Comparison of ENCODE assay signal across 8 cellular contexts in the genomic region with DNA sequence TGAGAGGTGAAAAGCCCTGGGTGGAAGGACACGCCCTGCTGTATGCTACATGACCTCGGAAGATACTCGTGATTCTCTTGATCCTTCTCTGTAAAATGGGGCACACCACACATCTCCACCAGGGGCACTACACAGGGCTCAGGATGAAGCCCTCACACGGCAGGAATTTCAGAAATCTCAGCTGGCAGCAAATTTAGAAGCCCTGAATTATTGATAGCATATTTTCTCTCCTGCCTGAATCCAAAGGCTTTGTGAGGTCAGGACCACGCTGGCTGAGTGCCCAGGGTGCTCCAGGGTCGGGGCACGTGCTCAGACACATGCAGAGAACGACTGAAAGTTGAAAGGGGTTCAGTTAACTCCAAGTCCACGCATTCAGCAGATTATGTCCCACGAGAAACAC. TPM values are rescaled to one million over a fixed set of nuclear protein-coding genes. Genes with fewer than 3 reads are reported as not detected.
A peak's percentile ranks its signal among the peaks of the same experiment; 100 is the strongest.
DNase-seq lines count a peak whose midpoint lies in the region; ATAC-seq, FAIRE-seq and TF ChIP-seq lines count a peak whose summit lies in the region.

No MANE protein-coding gene starts in this region.

- intact Hi-C loops in body of pancreas (cut with DNase I) = no loop called here

- H3K4me2 ChIP-seq in keratinocyte (ENCODE audit: control insufficient read depth, extremely low read depth, insufficient read depth, low read depth, low read length) = no peak overlapping the region

- peak overlapping the region; percentile 17 for H3K27ac Mint-ChIP-seq in T-helper 1 cell treated with Interleukin-12 subunit alpha and Interleukin-12 subunit beta and Interleukin-4 antibody, amounts not matched to agents 30 μg/mL and 1 μg/mL, for 36 hours

- H3K27ac ChIP-seq in body of pancreas = peak overlapping the region; percentile 17 to 66 (median 40)
- no peak overlapping the region for H3K27ac ChIP-seq in keratinocyte (ENCODE audit: control insufficient read depth, insufficient read depth, low read length)

- peak; percentile 54 for ATAC-seq in GM18873 (IDR thresholded peaks at IDR 0.05; ENCODE audit: low FRiP score, unreplicated experiment)
- ATAC-seq in body of pancreas = peak; percentile 85
- no peak for ATAC-seq in HG02973 (IDR thresholded peaks at IDR 0.05; ENCODE audit: unreplicated experiment)

- peak; percentile 25; the same call in 1 of the 2 replicates for TF ChIP-seq RAD21 in Ishikawa (IDR thresholded peaks at IDR 0.05; ENCODE audit: low read depth)

- H3K4me3 Mint-ChIP-seq in T-helper 1 cell treated with Interleukin-12 subunit alpha and Interleukin-12 subunit beta and Interleukin-4 antibody, amounts not matched to agents 30 μg/mL and 1 μg/mL, for 36 hours = peak overlapping the region; percentile 30

- H3K9me3 ChIP-seq in body of pancreas = no peaks in the 10 kb centered on the region
- H3K9me3 ChIP-seq in keratinocyte (ENCODE audit: control insufficient read depth, low read depth, low read length) = no peaks in the 10 kb centered on the region

- H3K9me3 Mint-ChIP-seq in T-helper 1 cell treated with Interleukin-12 subunit alpha and Interleukin-12 subunit beta and Interleukin-4 antibody, amounts not matched to agents 30 μg/mL and 1 μg/mL, for 36 hours = no peaks in the 10 kb centered on the region

- peak; percentile 94 for FAIRE-seq in keratinocyte (lab: Jason Lieb, UNC)

- 7 to 12% methylated on average over 10 of the region's 10 CpGs for WGBS in body of pancreas, 2 donors

- TF ChIP-seq CTCF in body of pancreas (IDR thresholded peaks at IDR 0.05) = peak; percentile 26 to 76 (median 71)
- TF ChIP-seq CTCF in keratinocyte (optimal IDR thresholded peaks at IDR 0.05 in 1 of 3, IDR thresholded peaks at IDR 0.05 in 1 of 3, conservative IDR thresholded peaks at IDR 0.05 in 1 of 3; ENCODE audit: extremely low read depth in 1 of 3, insufficient read depth in 2 of 3, low read length in 3 of 3) = peak; percentile 71 to 81 (median 74)

- H3K9me1 ChIP-seq in keratinocyte (ENCODE audit: control insufficient read depth, extremely low read depth, insufficient read depth, low read length) = no peaks in the 10 kb centered on the region

- no peak for TF ChIP-seq EP300 in Ishikawa (IDR thresholded peaks at IDR 0.05; ENCODE audit: borderline replicate concordance)

- H3K4me1 ChIP-seq in body of pancreas = peaks cover 18% of the 10 kb centered on the region
- H3K4me1 ChIP-seq in keratinocyte (ENCODE audit: control insufficient read depth, extremely low read depth, insufficient read depth, low read length) = peaks cover 5% of the 10 kb centered on the region

- no peaks in the 10 kb centered on the region for H3K36me3 Mint-ChIP-seq in T-helper 1 cell treated with Interleukin-12 subunit alpha and Interleukin-12 subunit beta and Interleukin-4 antibody, amounts not matched to agents 30 μg/mL and 1 μg/mL, for 36 hours (ENCODE audit: low read depth)

- H2AFZ ChIP-seq in keratinocyte (ENCODE audit: control insufficient read depth, low read length) = peak overlapping the region; percentile 41

- peak; percentile 19 to 48 for DNase-seq in AML-193 (lab: John Stamatoyannopoulos, UW)
- peak; percentile 75 to 88 (median 84) for DNase-seq in body of pancreas
- DNase-seq in keratinocyte (ENCODE audit: low read depth, low spot score) = no peak
- peak; percentile 19 to 31 for DNase-seq in stimulated activated CD4-positive, alpha-beta T cell treated with anti-CD3 and anti-CD28 coated beads, Interleukin-4, amount 100 ng/mL, for 48 hours (ENCODE audit: low read depth in 2 of 2)

- H3K27me3 ChIP-seq in body of pancreas = no peaks in the 10 kb centered on the region
- H3K27me3 ChIP-seq in keratinocyte (ENCODE audit: control insufficient read depth, extremely low read depth, insufficient read depth, low read length) = no peaks in the 10 kb centered on the region

- dilution Hi-C loops in keratinocyte (cut with MboI; ENCODE audit: extremely low pct_ligation_motif_present, low sequenced_read_pairs) = no loop called here

- no peak overlapping the region for H3K9ac ChIP-seq in keratinocyte (ENCODE audit: control insufficient read depth, extremely low read depth, insufficient read depth, low read length)

- H3K36me3 ChIP-seq in body of pancreas (replicated peaks in 1 of 2; ENCODE audit: insufficient read depth in 1 of 2, low read depth in 2 of 2) (no peaks in the 10 kb centered on the region), keratinocyte (ENCODE audit: control insufficient read depth in 2 of 2, extremely low read depth in 1 of 2, insufficient read depth in 2 of 2, low read length in 2 of 2) (no peaks in the 10 kb centered on the region)

- no peaks in the 10 kb centered on the region for H3K79me2 ChIP-seq in keratinocyte (ENCODE audit: control insufficient read depth, insufficient read depth, low read length)

- H3K4me1 Mint-ChIP-seq in T-helper 1 cell treated with Interleukin-12 subunit alpha and Interleukin-12 subunit beta and Interleukin-4 antibody, amounts not matched to agents 30 μg/mL and 1 μg/mL, for 36 hours (ENCODE audit: low read depth) = peaks cover 44% of the 10 kb centered on the region

- no peaks in the 10 kb centered on the region for H3K27me3 Mint-ChIP-seq in T-helper 1 cell treated with Interleukin-12 subunit alpha and Interleukin-12 subunit beta and Interleukin-4 antibody, amounts not matched to agents 30 μg/mL and 1 μg/mL, for 36 hours (ENCODE audit: low read depth)

- TF ChIP-seq POLR2A in body of pancreas (IDR thresholded peaks at IDR 0.05) = no peak

- H3K4me3 ChIP-seq in body of pancreas (no peak overlapping the region), keratinocyte (ENCODE audit: control insufficient read depth in 2 of 3, extremely low read depth in 1 of 3, insufficient read depth in 2 of 3, low read depth in 1 of 3, low read length in 3 of 3) (no peak overlapping the region)

- H4K20me1 ChIP-seq in keratinocyte (ENCODE audit: control insufficient read depth, extremely low read depth, insufficient read depth, low read length) = no peaks in the 10 kb centered on the region

TF ChIP-seq in Ishikawa, 13 proteins besides CTCF, POLR2A, EP300 and RAD21:
- TF ChIP-seq, protein P1, sequence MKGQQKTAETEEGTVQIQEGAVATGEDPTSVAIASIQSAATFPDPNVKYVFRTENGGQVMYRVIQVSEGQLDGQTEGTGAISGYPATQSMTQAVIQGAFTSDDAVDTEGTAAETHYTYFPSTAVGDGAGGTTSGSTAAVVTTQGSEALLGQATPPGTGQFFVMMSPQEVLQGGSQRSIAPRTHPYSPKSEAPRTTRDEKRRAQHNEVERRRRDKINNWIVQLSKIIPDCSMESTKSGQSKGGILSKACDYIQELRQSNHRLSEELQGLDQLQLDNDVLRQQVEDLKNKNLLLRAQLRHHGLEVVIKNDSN (IDR thresholded peaks at IDR 0.05) = no peak
- TF ChIP-seq YY1 (IDR thresholded peaks at IDR 0.05; ENCODE audit: low read depth) = no peak
- TF ChIP-seq, protein P2, sequence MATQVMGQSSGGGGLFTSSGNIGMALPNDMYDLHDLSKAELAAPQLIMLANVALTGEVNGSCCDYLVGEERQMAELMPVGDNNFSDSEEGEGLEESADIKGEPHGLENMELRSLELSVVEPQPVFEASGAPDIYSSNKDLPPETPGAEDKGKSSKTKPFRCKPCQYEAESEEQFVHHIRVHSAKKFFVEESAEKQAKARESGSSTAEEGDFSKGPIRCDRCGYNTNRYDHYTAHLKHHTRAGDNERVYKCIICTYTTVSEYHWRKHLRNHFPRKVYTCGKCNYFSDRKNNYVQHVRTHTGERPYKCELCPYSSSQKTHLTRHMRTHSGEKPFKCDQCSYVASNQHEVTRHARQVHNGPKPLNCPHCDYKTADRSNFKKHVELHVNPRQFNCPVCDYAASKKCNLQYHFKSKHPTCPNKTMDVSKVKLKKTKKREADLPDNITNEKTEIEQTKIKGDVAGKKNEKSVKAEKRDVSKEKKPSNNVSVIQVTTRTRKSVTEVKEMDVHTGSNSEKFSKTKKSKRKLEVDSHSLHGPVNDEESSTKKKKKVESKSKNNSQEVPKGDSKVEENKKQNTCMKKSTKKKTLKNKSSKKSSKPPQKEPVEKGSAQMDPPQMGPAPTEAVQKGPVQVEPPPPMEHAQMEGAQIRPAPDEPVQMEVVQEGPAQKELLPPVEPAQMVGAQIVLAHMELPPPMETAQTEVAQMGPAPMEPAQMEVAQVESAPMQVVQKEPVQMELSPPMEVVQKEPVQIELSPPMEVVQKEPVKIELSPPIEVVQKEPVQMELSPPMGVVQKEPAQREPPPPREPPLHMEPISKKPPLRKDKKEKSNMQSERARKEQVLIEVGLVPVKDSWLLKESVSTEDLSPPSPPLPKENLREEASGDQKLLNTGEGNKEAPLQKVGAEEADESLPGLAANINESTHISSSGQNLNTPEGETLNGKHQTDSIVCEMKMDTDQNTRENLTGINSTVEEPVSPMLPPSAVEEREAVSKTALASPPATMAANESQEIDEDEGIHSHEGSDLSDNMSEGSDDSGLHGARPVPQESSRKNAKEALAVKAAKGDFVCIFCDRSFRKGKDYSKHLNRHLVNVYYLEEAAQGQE (IDR thresholded peaks at IDR 0.05; ENCODE audit: low read depth) = no peak
- TF ChIP-seq TEAD4 (IDR thresholded peaks at IDR 0.05) = peak; percentile 52; the same call in 1 of the 2 replicates
- no peak for TF ChIP-seq ZBTB7A (IDR thresholded peaks at IDR 0.05; ENCODE audit: low read depth)
- no peak for TF ChIP-seq EGR1 (IDR thresholded peaks at IDR 0.05)

RNA-seq across cellular contexts. Expression of a gene that starts 42.1 kb away (rescaled TPM):
- under 1 TPM in 1 of 2 donors, not detected in 1; under 0.01 TPM for total RNA-seq in body of pancreas
- not detected in 3 replicates for polyA plus RNA-seq in keratinocyte
- not detected for polyA plus RNA-seq in keratinocyte (2011; ENCODE audit: low read depth)
- not detected in 2 replicates for polyA plus RNA-seq in keratinocyte (2011; cell fraction: cytosol; rRNA removed)
- polyA plus RNA-seq in keratinocyte (2011; cell fraction: nucleus; rRNA removed) = not detected in 2 replicates
- polyA plus RNA-seq in keratinocyte (2012; ENCODE audit: low replicate concordance) = not detected in 2 replicates
- polyA minus RNA-seq in keratinocyte = not detected in 3 replicates
- polyA minus RNA-seq in keratinocyte (2011; cell fraction: cytosol; rRNA and poly(A)+ RNA removed) = not detected
- not detected in 2 replicates for polyA minus RNA-seq in keratinocyte (2011; cell fraction: nucleus; rRNA and poly(A)+ RNA removed)
